In the genomic region with DNA sequence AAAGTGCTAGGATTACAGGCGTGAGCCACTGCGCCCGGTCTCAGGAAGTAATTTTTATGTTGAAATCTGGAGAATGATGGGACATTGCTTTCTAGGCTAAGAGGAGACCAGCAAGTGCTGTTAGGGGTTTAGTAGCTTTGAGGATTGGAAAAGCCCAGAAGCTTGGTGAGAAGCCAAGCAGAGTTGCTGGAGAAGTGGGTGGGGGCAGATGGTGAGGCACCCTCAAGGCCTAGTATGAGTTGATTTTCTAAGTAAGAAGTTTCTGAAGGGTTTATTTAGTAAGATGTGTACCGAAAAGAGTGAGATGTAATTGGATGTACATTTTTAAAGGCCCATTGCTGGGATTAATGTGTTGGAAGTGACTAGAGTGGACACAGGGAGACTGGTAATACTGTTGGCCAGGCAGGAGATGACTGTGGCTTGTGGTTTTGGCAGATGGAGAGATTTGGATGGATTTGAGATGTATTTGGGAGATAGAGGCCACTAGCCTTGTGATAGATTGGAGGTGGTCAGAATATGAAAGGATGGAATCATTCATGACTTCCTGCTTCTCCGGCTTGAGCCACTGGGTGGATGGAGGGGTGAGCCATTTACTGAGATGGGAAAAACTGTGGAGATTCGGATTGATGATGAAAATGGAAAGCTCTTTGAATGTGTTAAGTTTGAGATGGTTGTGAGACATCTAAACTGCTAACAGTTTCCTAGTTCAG, we compare ENCODE assay signal across 9 cellular contexts. TPM values are rescaled to one million over a fixed set of nuclear protein-coding genes. Genes with fewer than 3 reads are reported as not detected.
DNase-seq lines count a peak whose midpoint lies in the region; ATAC-seq and TF ChIP-seq lines count a peak whose summit lies in the region.
"Had no signal": no experiment of that assay in that cellular context is flagged by ENCODE, and none has a peak within 500 bp of the region (broad histone marks: within the 10 kb centered on the region; RNA-seq: fewer than 3 reads in every experiment).

No MANE protein-coding gene starts in this region.

- no peaks in the 10 kb centered on the region for H3K9me3 ChIP-seq in right cardiac atrium (ENCODE audit: control insufficient read depth, low read length)

- H3K27ac ChIP-seq in right cardiac atrium (ENCODE audit: low read length) = no peak overlapping the region

- H3K27me3 ChIP-seq in right cardiac atrium (ENCODE audit: control insufficient read depth, insufficient read depth) = no peaks in the 10 kb centered on the region

- in situ Hi-C loops in ACHN (cut with HindIII; ENCODE audit: low pct_ligation_motif_present, low pct_unique_long_range_greater_than_20kb, low sequenced_read_pairs) (no loop called here), SK-MEL-5 (cut with HindIII; ENCODE audit: low pct_unique_long_range_greater_than_20kb, low sequenced_read_pairs) (no loop called here)

- no peak for ATAC-seq in HG03097 (IDR thresholded peaks at IDR 0.05; ENCODE audit: low FRiP score, unreplicated experiment)
- no peak for ATAC-seq in right cardiac atrium

- peak overlapping the region; percentile 86; the same call in 1 of the 2 replicates for H3K4me3 ChIP-seq in GM08714 (ENCODE audit: low read length)
- H3K4me3 ChIP-seq in right cardiac atrium (ENCODE audit: low read length) = no peak overlapping the region

- DNase-seq in ACHN (peak; percentile 38), SK-MEL-5 (ENCODE audit: low read depth, low spot score) (peak; percentile 37), endothelial cell (ENCODE audit: low spot score) (no peak), anterior cingulate cortex (lab: John Stamatoyannopoulos, UW) (no peak), right cardiac atrium (no peak)
- DNase-seq in stimulated activated CD8-positive, alpha-beta memory T cell treated with anti-CD3 and anti-CD28 coated beads, Interleukin-4, amount 100 ng/mL, for 48 hours = no peak

- peak overlapping the region; percentile 1 for H3K4me3 Mint-ChIP-seq in endothelial cell (ENCODE audit: unreplicated experiment)

- no peak for TF ChIP-seq CTCF in endothelial cell (IDR thresholded peaks at IDR 0.05; ENCODE audit: unreplicated experiment)

- 93% methylated on average over 6 of the region's 6 CpGs for WGBS in right cardiac atrium

- intact Hi-C loops in right cardiac atrium (cut with DNase I) = no loop called here

- peaks cover 2% of the 10 kb centered on the region for H3K27me3 Mint-ChIP-seq in endothelial cell (ENCODE audit: unreplicated experiment)
- H3K27me3 Mint-ChIP-seq: progenitor cell of endocrine pancreas had no signal

- H3K36me3 Mint-ChIP-seq in endothelial cell (ENCODE audit: low read depth, unreplicated experiment) = no peaks in the 10 kb centered on the region

- H3K4me1 Mint-ChIP-seq in endothelial cell (ENCODE audit: unreplicated experiment) = peaks cover 21% of the 10 kb centered on the region

- H3K9me3 Mint-ChIP-seq in endothelial cell (ENCODE audit: unreplicated experiment) = no peaks in the 10 kb centered on the region

- H3K4me1 ChIP-seq in right cardiac atrium (ENCODE audit: control insufficient read depth, insufficient read depth, low read length) = peaks cover 3% of the 10 kb centered on the region

- no peak overlapping the region for H3K27ac Mint-ChIP-seq in endothelial cell (ENCODE audit: unreplicated experiment)
- H3K27ac Mint-ChIP-seq: progenitor cell of endocrine pancreas had no signal

RNA-seq across cellular contexts. Expression of gene LRRC28, which starts 2.3 kb away (rescaled TPM):
- total RNA-seq in SK-MEL-5 (2014; rRNA removed; shearing (Covaris generic)) = 30.5 and 30.7 TPM in 2 replicates
- 22.4 and 28.0 TPM in 2 replicates for polyA plus RNA-seq in SK-MEL-5 (2015; cell fraction: cytosol; rRNA removed)
- 37.2 and 37.5 TPM in 2 replicates for polyA plus RNA-seq in SK-MEL-5 (2015; cell fraction: nucleus; rRNA removed)
- 33.0 TPM for total RNA-seq in endothelial cell (ENCODE audit: unreplicated experiment)
- 10 to 100 TPM; 30.1 to 30.9 (median 30.6) TPM for total RNA-seq in right cardiac atrium
- polyA plus RNA-seq in right cardiac atrium = 13.7 TPM

RNA-seq across cellular contexts. Expression of gene TTC23, which starts 4.2 kb away (rescaled TPM):
- 14.1 and 16.0 TPM in 2 replicates for total RNA-seq in SK-MEL-5 (2014; rRNA removed; shearing (Covaris generic))
- 12.4 and 18.5 TPM in 2 replicates for polyA plus RNA-seq in SK-MEL-5 (2015; cell fraction: cytosol; rRNA removed)
- 26.2 and 44.6 TPM in 2 replicates for polyA plus RNA-seq in SK-MEL-5 (2015; cell fraction: nucleus; rRNA removed)
- total RNA-seq in endothelial cell (ENCODE audit: unreplicated experiment) (24.3 TPM), right cardiac atrium (10 to 100 TPM; 12.9 to 18.2 (median 16.1) TPM)
- polyA plus RNA-seq in right cardiac atrium = 8.4 TPM

Comparison
In these comparisons a context has a peak if more than half of its experiments do, and no peak if none do; other contexts are left out.
1. DNase-seq: peak in ACHN (single experiment) and SK-MEL-5 (single experiment); none in endothelial cell (single experiment), anterior cingulate cortex (0 of 58), stimulated activated CD8-positive, alpha-beta memory T cell treated with anti-CD3 and anti-CD28 coated beads, Interleukin-4, amount 100 ng/mL, for 48 hours (single experiment) and right cardiac atrium (0 of 3).